23 cellular contexts compared by ENCODE assay signal in the genomic region with DNA sequence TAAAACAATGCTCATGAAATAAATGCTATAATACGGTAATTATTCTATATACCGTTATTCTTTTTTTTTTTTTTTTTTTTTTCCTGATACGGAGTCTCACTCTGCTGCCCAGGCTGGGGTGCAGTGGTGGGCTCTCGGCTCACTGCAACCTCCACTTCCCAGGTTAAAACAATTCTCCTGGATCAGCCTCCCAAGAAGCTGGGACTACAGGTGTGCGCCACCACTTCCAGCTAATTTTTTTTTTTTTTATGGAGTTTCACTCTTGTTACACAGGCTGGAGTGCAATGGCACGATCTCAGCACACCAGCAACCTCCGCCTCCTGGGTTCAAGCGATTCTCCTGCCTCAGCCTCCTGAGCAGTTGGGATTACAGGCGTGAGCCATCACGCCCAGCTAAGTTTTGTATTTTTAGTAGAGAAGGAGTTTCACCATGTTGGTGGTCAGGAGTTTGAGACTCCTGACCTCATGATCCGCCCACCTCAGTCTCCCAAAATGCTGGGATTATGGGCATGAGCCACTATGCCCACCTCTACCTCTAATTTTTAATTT. TPM values are rescaled to one million over a fixed set of nuclear protein-coding genes. Genes with fewer than 3 reads are reported as not detected.
DNase-seq lines count a peak whose midpoint lies in the region; ATAC-seq and TF ChIP-seq lines count a peak whose summit lies in the region.
"Had no signal": no experiment of that assay in that cellular context is flagged by ENCODE, and none has a peak within 500 bp of the region (broad histone marks: within the 10 kb centered on the region; RNA-seq: fewer than 3 reads in every experiment).

No MANE protein-coding gene starts in this region.

- ATAC-seq in stimulated activated naive B cell treated with anti-CD40 and anti-IgM and Interleukin-4, amounts not matched to agents 10 μg/mL and 1 μg/mL and 100 μg/mL, for 72 hours (replicated peaks) = no peak
- ATAC-seq in GM19035 (IDR thresholded peaks at IDR 0.05; ENCODE audit: unreplicated experiment) (no peak), GM19328 (IDR thresholded peaks at IDR 0.05; ENCODE audit: unreplicated experiment) (no peak)
- ATAC-seq: pancreas had no signal

- H3K4me3 Mint-ChIP-seq in activated CD4-positive, alpha-beta T cell treated with anti-CD3 and anti-CD28 coated beads, Interleukin-2, amount 10 ng/mL, durations not matched to agents 24 days and 14 days = no peak overlapping the region
- H3K4me3 Mint-ChIP-seq in HFFc6 = no peak overlapping the region; the same call in 1 of the 2 replicates
- H3K4me3 Mint-ChIP-seq in stimulated activated naive B cell treated with anti-CD40 and anti-IgM and Interleukin-4, amounts not matched to agents 10 μg/mL and 1 μg/mL and 100 μg/mL, for 72 hours = no peak overlapping the region
- H3K4me3 Mint-ChIP-seq: activated naive CD4-positive, alpha-beta T cell treated with anti-CD3 and anti-CD28 coated beads for 36 hours had no signal

- TF ChIP-seq POLR2A in esophagus muscularis mucosa (IDR thresholded peaks at IDR 0.05; ENCODE audit: low read depth) = no peak

- H3K27ac ChIP-seq in esophagus muscularis mucosa (replicated peaks in 1 of 4) = peak overlapping the region; percentile 21 to 99 (median 60)
- H3K27ac ChIP-seq: pancreas, suprapubic skin had no signal

- no peak overlapping the region for H3K27ac Mint-ChIP-seq in activated CD4-positive, alpha-beta T cell treated with anti-CD3 and anti-CD28 coated beads, Interleukin-2, amount 10 ng/mL, durations not matched to agents 24 days and 14 days
- H3K27ac Mint-ChIP-seq in HFFc6 = peak overlapping the region; percentile 68; the same call in 1 of the 2 replicates
- peak overlapping the region; percentile 56 for H3K27ac Mint-ChIP-seq in stimulated activated naive B cell treated with anti-CD40 and anti-IgM and Interleukin-4, amounts not matched to agents 10 μg/mL and 1 μg/mL and 100 μg/mL, for 72 hours

- intact Hi-C loops in activated CD4-positive, alpha-beta T cell treated with anti-CD3 and anti-CD28 coated beads, Interleukin-2, amount 10 ng/mL, durations not matched to agents 24 days and 14 days (cut with micrococcal nuclease) = no loop called here
- intact Hi-C loops in esophagus muscularis mucosa (cut with DNase I) = no loop called here

- no peaks in the 10 kb centered on the region for H3K27me3 Mint-ChIP-seq in activated CD4-positive, alpha-beta T cell treated with anti-CD3 and anti-CD28 coated beads, Interleukin-2, amount 10 ng/mL, durations not matched to agents 24 days and 14 days
- peaks cover 72% of the 10 kb centered on the region for H3K27me3 Mint-ChIP-seq in HFFc6 (ENCODE audit: insufficient read depth)
- H3K27me3 Mint-ChIP-seq in stimulated activated naive B cell treated with anti-CD40 and anti-IgM and Interleukin-4, amounts not matched to agents 10 μg/mL and 1 μg/mL and 100 μg/mL, for 72 hours = no peaks in the 10 kb centered on the region

- H3K4me3 ChIP-seq in esophagus muscularis mucosa = no peak overlapping the region
- H3K4me3 ChIP-seq: gastroesophageal sphincter, pancreas, SK-N-MC, suprapubic skin had no signal

- H3K9me3 ChIP-seq in esophagus muscularis mucosa = no peaks in the 10 kb centered on the region
- H3K9me3 ChIP-seq: BE2C, gastroesophageal sphincter, pancreas, suprapubic skin had no signal

- WGBS in esophagus muscularis mucosa = 89% methylated on average over 11 of the region's 11 CpGs

- TF ChIP-seq CTCF in HFFc6 (IDR thresholded peaks at IDR 0.05) = no peak
- TF ChIP-seq CTCF in esophagus muscularis mucosa (IDR thresholded peaks at IDR 0.05) = no peak

- H3K4me1 ChIP-seq in esophagus muscularis mucosa = peaks cover 43 to 49% (median 47%) of the 10 kb centered on the region in 4 donors

- TF ChIP-seq EP300 in esophagus muscularis mucosa (IDR thresholded peaks at IDR 0.05) = no peak

- H3K36me3 ChIP-seq in esophagus muscularis mucosa = peaks cover 8 to 55% (median 39%) of the 10 kb centered on the region in 4 donors
- H3K36me3 ChIP-seq: BE2C, pancreas had no signal

- peaks cover 27% of the 10 kb centered on the region for H3K4me1 Mint-ChIP-seq in activated CD4-positive, alpha-beta T cell treated with anti-CD3 and anti-CD28 coated beads, Interleukin-2, amount 10 ng/mL, durations not matched to agents 24 days and 14 days
- H3K4me1 Mint-ChIP-seq in HFFc6 (ENCODE audit: low read depth) = peaks cover 23% of the 10 kb centered on the region
- H3K4me1 Mint-ChIP-seq in stimulated activated naive B cell treated with anti-CD40 and anti-IgM and Interleukin-4, amounts not matched to agents 10 μg/mL and 1 μg/mL and 100 μg/mL, for 72 hours = peaks cover 24 to 43% of the 10 kb centered on the region in 2 donors

- peak; percentile 61 for DNase-seq in activated CD4-positive, alpha-beta T cell treated with anti-CD3 and anti-CD28 coated beads, Interleukin-2, amount 10 ng/mL, durations not matched to agents 24 days and 14 days
- DNase-seq in activated CD4-positive, alpha-beta T cell treated with anti-CD3 and anti-CD28 coated beads, Interleukin-2, amount 50 U/mL, for 48 hours = no peak
- DNase-seq in HFFc6 (no peak), esophagus muscularis mucosa (ENCODE audit: extremely low spot score) (no peak)
- no peak for DNase-seq in stimulated activated naive B cell treated with anti-CD40 and anti-IgM and Interleukin-4, amounts not matched to agents 10 μg/mL and 1 μg/mL and 100 μg/mL, for 72 hours
- DNase-seq in activated naive CD4-positive, alpha-beta T cell (lab: John Stamatoyannopoulos, UW) = no peak
- DNase-seq: 8988T; activated CD4-positive, alpha-beta T cell treated with anti-CD3 and anti-CD28 coated beads for 4 hours; activated naive CD4-positive, alpha-beta T cell treated with anti-CD3 and anti-CD28 coated beads for 36 hours; BE2C; NCI-H1417 treated with DMSO at 0.1 percent for 48 hours; NCI-H2171 treated with DMSO at 0.1 percent for 48 hours; NCI-H748 treated with DMSO at 0.1 percent for 48 hours; pancreas; stimulated activated CD4-positive, alpha-beta T cell treated with anti-CD3 and anti-CD28 coated beads, Interleukin-4, amount 100 ng/mL, for 1 hour had no signal

- H3K36me3 Mint-ChIP-seq in activated CD4-positive, alpha-beta T cell treated with anti-CD3 and anti-CD28 coated beads, Interleukin-2, amount 10 ng/mL, durations not matched to agents 24 days and 14 days (ENCODE audit: low read depth) = peaks cover 43% of the 10 kb centered on the region
- H3K36me3 Mint-ChIP-seq in HFFc6 (ENCODE audit: low read depth) = peaks cover 60% of the 10 kb centered on the region
- H3K36me3 Mint-ChIP-seq in stimulated activated naive B cell treated with anti-CD40 and anti-IgM and Interleukin-4, amounts not matched to agents 10 μg/mL and 1 μg/mL and 100 μg/mL, for 72 hours = peaks cover 34 to 45% of the 10 kb centered on the region in 2 donors

- no peaks in the 10 kb centered on the region for H3K27me3 ChIP-seq in esophagus muscularis mucosa
- H3K27me3 ChIP-seq: BE2C, gastroesophageal sphincter, pancreas, suprapubic skin had no signal

- H3K9me3 Mint-ChIP-seq in activated CD4-positive, alpha-beta T cell treated with anti-CD3 and anti-CD28 coated beads, Interleukin-2, amount 10 ng/mL, durations not matched to agents 24 days and 14 days = no peaks in the 10 kb centered on the region
- H3K9me3 Mint-ChIP-seq in HFFc6 = peaks cover 22% of the 10 kb centered on the region
- no peaks in the 10 kb centered on the region for H3K9me3 Mint-ChIP-seq in stimulated activated naive B cell treated with anti-CD40 and anti-IgM and Interleukin-4, amounts not matched to agents 10 μg/mL and 1 μg/mL and 100 μg/mL, for 72 hours
- H3K9me3 Mint-ChIP-seq: activated naive CD4-positive, alpha-beta T cell treated with anti-CD3 and anti-CD28 coated beads for 36 hours had no signal

RNA-seq across cellular contexts. Expression of a gene that starts 6.9 kb away (rescaled TPM):
- total RNA-seq in activated CD4-positive, alpha-beta T cell treated with anti-CD3 and anti-CD28 coated beads, Interleukin-2, amount 10 ng/mL, durations not matched to agents 24 days and 14 days = 40.5 and 42.1 TPM in 2 replicates
- 10 to 100 TPM; 70.2 to 97.3 (median 89.6) TPM for total RNA-seq in HFFc6 (2021; fragmentation: NEBNext Ultra II Directional; extraction: Animal tissue kit (Norgen Biotek cat#: 25700))
- 10 to 100 TPM; 40.3 to 98.7 (median 64.4) TPM for total RNA-seq in esophagus muscularis mucosa

RNA-seq across cellular contexts. Expression of a gene that starts 10.7 kb away (rescaled TPM):
- 1.8 and 1.9 TPM in 2 replicates for total RNA-seq in activated CD4-positive, alpha-beta T cell treated with anti-CD3 and anti-CD28 coated beads, Interleukin-2, amount 10 ng/mL, durations not matched to agents 24 days and 14 days
- total RNA-seq in HFFc6 (2021; fragmentation: NEBNext Ultra II Directional; extraction: Animal tissue kit (Norgen Biotek cat#: 25700)) = 10 to 100 TPM in 4 of 6 experiments, 1 to 10 TPM in 2; 7.7 to 15.1 (median 13.2) TPM
- total RNA-seq in esophagus muscularis mucosa = 10 to 100 TPM; 11.4 to 27.4 (median 18.9) TPM

RNA-seq across cellular contexts. Expression of a gene that starts 19.4 kb away (rescaled TPM):
- total RNA-seq in activated CD4-positive, alpha-beta T cell treated with anti-CD3 and anti-CD28 coated beads, Interleukin-2, amount 10 ng/mL, durations not matched to agents 24 days and 14 days = not detected in 2 replicates
- under 1 TPM in 1 of 6 experiments, not detected in 5; 0.38 TPM for total RNA-seq in HFFc6 (2021; fragmentation: NEBNext Ultra II Directional; extraction: Animal tissue kit (Norgen Biotek cat#: 25700))
- total RNA-seq in esophagus muscularis mucosa = 1 to 10 TPM in 1 of 4 donors, under 1 TPM in 3; 0.75 to 1.3 (median 0.83) TPM
- total RNA-seq: epithelial cell of proximal tubule, LHCN-M2, myocyte, suprapubic skin had no signal

RNA-seq across cellular contexts. Expression of a gene that starts 21.0 kb away (rescaled TPM):
- total RNA-seq in activated CD4-positive, alpha-beta T cell treated with anti-CD3 and anti-CD28 coated beads, Interleukin-2, amount 10 ng/mL, durations not matched to agents 24 days and 14 days = 116 and 117 TPM in 2 replicates
- total RNA-seq in HFFc6 (2021; fragmentation: NEBNext Ultra II Directional; extraction: Animal tissue kit (Norgen Biotek cat#: 25700)) = 100 to 1,000 TPM; 129 to 160 (median 152) TPM
- 100 to 1,000 TPM; 179 to 356 (median 284) TPM for total RNA-seq in esophagus muscularis mucosa

RNA-seq across cellular contexts. Expression of a gene that starts 42.8 kb away (rescaled TPM):
- 0.44 and 0.47 TPM in 2 replicates for total RNA-seq in activated CD4-positive, alpha-beta T cell treated with anti-CD3 and anti-CD28 coated beads, Interleukin-2, amount 10 ng/mL, durations not matched to agents 24 days and 14 days
- 1 to 10 TPM; 2.9 to 10.0 (median 8.9) TPM for total RNA-seq in HFFc6 (2021; fragmentation: NEBNext Ultra II Directional; extraction: Animal tissue kit (Norgen Biotek cat#: 25700))
- total RNA-seq in esophagus muscularis mucosa = 1 to 10 TPM; 7.1 to 8.9 (median 7.8) TPM
- total RNA-seq: LHCN-M2 had no signal
